In genomic region chr11:85481862-85482261, GRCh38 we compare ENCODE assay signal across 1 cellular context.
TF ChIP-seq lines count a peak whose summit lies in the region.

No MANE protein-coding gene starts in this region.

TF ChIP-seq in H1, 55 proteins besides CTCF, POLR2A, EP300 and RAD21:
- TF ChIP-seq SRF (IDR thresholded peaks at IDR 0.05; ENCODE audit: low read depth, low read length): no peak
- no peak for TF ChIP-seq JUN (IDR thresholded peaks at IDR 0.05; ENCODE audit: low read depth, low read length)
- TF ChIP-seq NRF1 (IDR thresholded peaks at IDR 0.05; ENCODE audit: low read depth, low read length): no peak
- no peak for TF ChIP-seq BRCA1 (IDR thresholded peaks at IDR 0.05; ENCODE audit: low read depth, low read length)
- no peak for TF ChIP-seq CREB1 (IDR thresholded peaks at IDR 0.05)
- no peak for TF ChIP-seq HDAC6 (IDR thresholded peaks at IDR 0.05; ENCODE audit: low read depth, low read length)
- TF ChIP-seq BACH1 (IDR thresholded peaks at IDR 0.05; ENCODE audit: low read length): no peak
- TF ChIP-seq SP4 (IDR thresholded peaks at IDR 0.05; ENCODE audit: low read length): no peak
- TF ChIP-seq CBX5 (IDR thresholded peaks at IDR 0.05; ENCODE audit: low read depth, low read length): no peak
- no peak for TF ChIP-seq CTBP2 (IDR thresholded peaks at IDR 0.05; ENCODE audit: borderline replicate concordance, insufficient read depth, insufficient read length, low read length)
